In genomic region chr1:203158967-203159665, GRCh38 we compare ENCODE assay signal across 18 cellular contexts. TPM values are rescaled to one million over a fixed set of nuclear protein-coding genes. Genes with fewer than 3 reads are reported as not detected.
"Had no signal": no experiment of that assay in that cellular context is flagged by ENCODE, and none has a peak within 500 bp of the region (broad histone marks: within the 10 kb centered on the region; RNA-seq: fewer than 3 reads in every experiment).

No MANE protein-coding gene starts in this region.

- DNase-seq: activated CD4-positive, alpha-beta T cell treated with anti-CD3 and anti-CD28 coated beads, Interleukin-2, amount 50 U/mL, for 4 hours; activated effector memory CD4-positive, alpha-beta T cell treated with anti-CD3 and anti-CD28 coated beads, Interleukin-2, amount 50 U/mL, for 16 hours; activated T-cell treated with anti-CD3 and anti-CD28 coated beads, Interleukin-2, amount 50 U/mL, for 24 hours; amniotic stem cell; esophagus squamous epithelium; foreskin fibroblast; immature natural killer cell; left cardiac atrium; naive B cell; small intestine; transverse colon had no signal

- H3K27ac ChIP-seq: esophagus squamous epithelium, neutrophil, right atrium auricular region, transverse colon had no signal

- H3K36me3 ChIP-seq: esophagus squamous epithelium, neutrophil, right atrium auricular region, transverse colon had no signal

- H3K9me3 ChIP-seq: neutrophil, right atrium auricular region had no signal

- ATAC-seq: activated naive CD4-positive, alpha-beta T cell treated with anti-CD3 and anti-CD28 coated beads, Interleukin-2, amount 50 U/mL, for 72 hours; stimulated activated memory B cell treated with anti-CD40 and anti-IgM and Interleukin-4, amounts not matched to agents 10 μg/mL and 1 μg/mL and 100 μg/mL, for 72 hours had no signal

- H3K9me3 Mint-ChIP-seq: activated naive CD4-positive, alpha-beta T cell treated with anti-CD3 and anti-CD28 coated beads, Interleukin-2, amount 50 U/mL, for 72 hours; activated T-cell treated with anti-CD3 and anti-CD28 coated beads, Interleukin-2, amount 50 U/mL, for 24 hours; immature natural killer cell had no signal

- H3K36me3 Mint-ChIP-seq: activated naive CD4-positive, alpha-beta T cell treated with anti-CD3 and anti-CD28 coated beads, Interleukin-2, amount 50 U/mL, for 72 hours; immature natural killer cell; naive B cell; stimulated activated memory B cell treated with anti-CD40 and anti-IgM and Interleukin-4, amounts not matched to agents 10 μg/mL and 1 μg/mL and 100 μg/mL, for 72 hours had no signal

- H3K27me3 ChIP-seq: right atrium auricular region, transverse colon had no signal

- H3K4me3 Mint-ChIP-seq: activated T-cell treated with anti-CD3 and anti-CD28 coated beads, Interleukin-2, amount 50 U/mL, for 24 hours; immature natural killer cell; naive B cell; stimulated activated memory B cell treated with anti-CD40 and anti-IgM and Interleukin-4, amounts not matched to agents 10 μg/mL and 1 μg/mL and 100 μg/mL, for 72 hours had no signal

- H3K4me3 ChIP-seq: esophagus squamous epithelium, right atrium auricular region, transverse colon had no signal

- H3K27ac Mint-ChIP-seq: activated naive CD4-positive, alpha-beta T cell treated with anti-CD3 and anti-CD28 coated beads, Interleukin-2, amount 50 U/mL, for 72 hours; activated T-cell treated with anti-CD3 and anti-CD28 coated beads, Interleukin-2, amount 50 U/mL, for 24 hours; immature natural killer cell; stimulated activated memory B cell treated with anti-CD40 and anti-IgM and Interleukin-4, amounts not matched to agents 10 μg/mL and 1 μg/mL and 100 μg/mL, for 72 hours had no signal

- H3K4me1 Mint-ChIP-seq: immature natural killer cell; naive B cell; stimulated activated memory B cell treated with anti-CD40 and anti-IgM and Interleukin-4, amounts not matched to agents 10 μg/mL and 1 μg/mL and 100 μg/mL, for 72 hours had no signal

RNA-seq across cellular contexts. Expression of gene MYBPH, which starts 16.5 kb away (rescaled TPM):
- total RNA-seq: activated naive CD4-positive, alpha-beta T cell treated with anti-CD3 and anti-CD28 coated beads, Interleukin-2, amount 50 U/mL, for 72 hours; cerebellum; esophagus squamous epithelium; left cardiac atrium; lung microvascular endothelial cell; right atrium auricular region; T-helper 2 cell treated with Interferon-gamma antibody and Interleukin-4, amounts not matched to agents 100 ng/mL and 5 ng/mL, for 36 hours; transverse colon had no signal
- polyA plus RNA-seq: immature natural killer cell, small intestine had no signal

RNA-seq across cellular contexts. Expression of gene CHI3L1, which starts 27.4 kb away (rescaled TPM):
- total RNA-seq: lung microvascular endothelial cell; T-helper 2 cell treated with Interferon-gamma antibody and Interleukin-4, amounts not matched to agents 100 ng/mL and 5 ng/mL, for 36 hours had no signal
- polyA plus RNA-seq: immature natural killer cell had no signal

RNA-seq across cellular contexts. Expression of gene ADORA1, which starts 31.6 kb away (rescaled TPM):
- total RNA-seq: activated naive CD4-positive, alpha-beta T cell treated with anti-CD3 and anti-CD28 coated beads, Interleukin-2, amount 50 U/mL, for 72 hours; lung microvascular endothelial cell; T-helper 2 cell treated with Interferon-gamma antibody and Interleukin-4, amounts not matched to agents 100 ng/mL and 5 ng/mL, for 36 hours had no signal
